1 cellular context compared by ENCODE assay signal in the genomic region with DNA sequence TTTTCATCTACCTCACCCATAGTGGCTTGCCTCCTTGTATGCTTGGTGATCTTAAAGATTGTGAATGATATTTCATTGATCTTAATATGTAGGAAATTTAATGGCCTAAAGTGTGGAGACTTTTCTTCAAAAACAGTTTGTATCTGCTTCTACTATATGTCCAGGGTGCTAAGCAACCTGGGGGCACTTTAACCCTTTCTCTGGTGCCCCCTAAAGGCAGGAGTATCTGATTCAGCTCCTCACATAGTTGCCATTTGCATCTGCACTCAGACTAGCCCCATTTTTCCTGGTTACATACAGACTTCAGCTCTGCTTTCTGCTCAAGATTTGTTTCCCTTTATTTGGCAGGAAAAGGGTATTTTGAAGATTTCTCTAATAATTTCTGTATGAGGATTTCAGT.
TF ChIP-seq lines count a peak whose summit lies in the region.

No MANE protein-coding gene starts in this region.

TF ChIP-seq in HCT116, 20 proteins besides CTCF, POLR2A, EP300 and RAD21:
- TF ChIP-seq EZH2phosphoT487 (IDR thresholded peaks at IDR 0.05; ENCODE audit: borderline replicate concordance) (no peak), CBX3 (IDR thresholded peaks at IDR 0.05; ENCODE audit: low read depth) (no peak), TCF7L2 (IDR thresholded peaks at IDR 0.05; ENCODE audit: borderline replicate concordance, extremely low read depth, insufficient read depth, insufficient read length) (no peak)
- TF ChIP-seq, protein P1, sequence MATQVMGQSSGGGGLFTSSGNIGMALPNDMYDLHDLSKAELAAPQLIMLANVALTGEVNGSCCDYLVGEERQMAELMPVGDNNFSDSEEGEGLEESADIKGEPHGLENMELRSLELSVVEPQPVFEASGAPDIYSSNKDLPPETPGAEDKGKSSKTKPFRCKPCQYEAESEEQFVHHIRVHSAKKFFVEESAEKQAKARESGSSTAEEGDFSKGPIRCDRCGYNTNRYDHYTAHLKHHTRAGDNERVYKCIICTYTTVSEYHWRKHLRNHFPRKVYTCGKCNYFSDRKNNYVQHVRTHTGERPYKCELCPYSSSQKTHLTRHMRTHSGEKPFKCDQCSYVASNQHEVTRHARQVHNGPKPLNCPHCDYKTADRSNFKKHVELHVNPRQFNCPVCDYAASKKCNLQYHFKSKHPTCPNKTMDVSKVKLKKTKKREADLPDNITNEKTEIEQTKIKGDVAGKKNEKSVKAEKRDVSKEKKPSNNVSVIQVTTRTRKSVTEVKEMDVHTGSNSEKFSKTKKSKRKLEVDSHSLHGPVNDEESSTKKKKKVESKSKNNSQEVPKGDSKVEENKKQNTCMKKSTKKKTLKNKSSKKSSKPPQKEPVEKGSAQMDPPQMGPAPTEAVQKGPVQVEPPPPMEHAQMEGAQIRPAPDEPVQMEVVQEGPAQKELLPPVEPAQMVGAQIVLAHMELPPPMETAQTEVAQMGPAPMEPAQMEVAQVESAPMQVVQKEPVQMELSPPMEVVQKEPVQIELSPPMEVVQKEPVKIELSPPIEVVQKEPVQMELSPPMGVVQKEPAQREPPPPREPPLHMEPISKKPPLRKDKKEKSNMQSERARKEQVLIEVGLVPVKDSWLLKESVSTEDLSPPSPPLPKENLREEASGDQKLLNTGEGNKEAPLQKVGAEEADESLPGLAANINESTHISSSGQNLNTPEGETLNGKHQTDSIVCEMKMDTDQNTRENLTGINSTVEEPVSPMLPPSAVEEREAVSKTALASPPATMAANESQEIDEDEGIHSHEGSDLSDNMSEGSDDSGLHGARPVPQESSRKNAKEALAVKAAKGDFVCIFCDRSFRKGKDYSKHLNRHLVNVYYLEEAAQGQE (IDR thresholded peaks at IDR 0.05; ENCODE audit: low read depth): no peak
